ENCODE assay signal across 23 cellular contexts in the genomic region with DNA sequence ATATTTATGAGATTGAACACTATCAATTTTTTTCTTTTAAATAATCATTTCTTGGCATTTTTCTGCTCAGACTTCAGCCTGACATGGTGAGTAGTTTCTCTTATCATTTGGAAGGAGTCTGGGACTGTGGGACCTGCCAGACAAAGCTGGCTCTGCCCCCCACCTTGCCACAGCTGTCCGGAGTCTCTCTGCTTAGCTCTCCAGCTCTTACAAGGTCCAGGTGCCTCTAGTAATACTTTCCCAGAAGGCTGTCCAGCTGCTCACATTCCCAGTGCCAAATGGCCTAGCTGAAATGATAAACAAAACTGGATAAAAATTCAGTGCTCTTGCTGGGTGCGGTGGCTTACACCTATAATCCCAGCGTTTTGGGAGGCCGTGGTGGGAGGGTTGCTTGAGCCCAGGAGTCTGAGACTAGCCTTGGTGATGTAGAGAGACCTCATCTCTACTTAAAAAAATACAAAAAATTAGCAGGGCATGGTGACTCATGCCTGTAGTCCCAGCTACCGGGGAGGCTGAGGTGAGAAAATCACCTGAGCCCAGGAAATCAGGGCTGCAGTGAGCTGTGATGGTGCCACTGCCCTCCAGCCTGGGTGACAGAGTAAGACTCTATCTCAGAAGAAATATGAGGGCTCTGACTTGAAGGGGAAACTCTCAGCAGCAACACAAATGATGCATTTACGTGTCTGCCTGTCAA.
"Had no signal": no experiment of that assay in that cellular context is flagged by ENCODE, and none has a peak within 500 bp of the region (broad histone marks: within the 10 kb centered on the region; RNA-seq: fewer than 3 reads in every experiment).

No MANE protein-coding gene starts in this region.

- H3K9me3 ChIP-seq: ascending aorta had no signal

- H3K36me3 ChIP-seq: ascending aorta had no signal

- H3K9ac ChIP-seq: KMS-11 had no signal

- DNase-seq: activated CD4-positive, alpha-beta memory T cell treated with anti-CD3 and anti-CD28 coated beads for 36 hours; activated CD4-positive, alpha-beta T cell treated with anti-CD3 and anti-CD28 coated beads, Interleukin-2, amount 10 ng/mL, durations not matched to agents 7 days and 5 days; activated CD4-positive, CD25-positive, alpha-beta regulatory T cell; activated CD8-positive, alpha-beta memory T cell treated with anti-CD3 and anti-CD28 coated beads for 24 hours; activated effector memory CD4-positive, alpha-beta T cell treated with anti-CD3 and anti-CD28 coated beads, Interleukin-2, amount 50 U/mL, for 16 hours; activated naive CD4-positive, alpha-beta T cell treated with Interleukin-2 at 50 U/mL for 16 hours; activated naive CD8-positive, alpha-beta T cell treated with anti-CD3 and anti-CD28 coated beads, Interleukin-2, amount 50 U/mL, for 24 hours; activated T-cell treated with anti-CD3 and anti-CD28 coated beads, Interleukin-2, amount 50 U/mL, for 4 hours; amniotic stem cell; MV-4-11; NCI-H1092 treated with DMSO at 0.1 percent for 48 hours; NCI-H1417 treated with DMSO at 0.1 percent for 48 hours; NCI-H187; NCI-H2081; NCI-H226; NCI-H69; SIG-M5; T-helper 17 cell; T1000 had no signal

- H3K27me3 ChIP-seq: ascending aorta had no signal

- H3K4me1 ChIP-seq: ascending aorta had no signal

- H3K27ac ChIP-seq: ascending aorta, KMS-11, VCaP had no signal

- H3K4me3 ChIP-seq: ascending aorta had no signal

- H3K4me2 ChIP-seq: KMS-11 had no signal

- ATAC-seq: activated naive CD4-positive, alpha-beta T cell treated with anti-CD3 and anti-CD28 coated beads, Interleukin-2, amount 50 U/mL, for 72 hours; activated naive CD8-positive, alpha-beta T cell treated with anti-CD3 and anti-CD28 coated beads, Interleukin-2, amount 50 U/mL, for 24 hours; activated T-cell treated with anti-CD3 and anti-CD28 coated beads, Interleukin-2, amount 50 U/mL, for 4 hours; T-helper 17 cell had no signal
